In the genomic region with DNA sequence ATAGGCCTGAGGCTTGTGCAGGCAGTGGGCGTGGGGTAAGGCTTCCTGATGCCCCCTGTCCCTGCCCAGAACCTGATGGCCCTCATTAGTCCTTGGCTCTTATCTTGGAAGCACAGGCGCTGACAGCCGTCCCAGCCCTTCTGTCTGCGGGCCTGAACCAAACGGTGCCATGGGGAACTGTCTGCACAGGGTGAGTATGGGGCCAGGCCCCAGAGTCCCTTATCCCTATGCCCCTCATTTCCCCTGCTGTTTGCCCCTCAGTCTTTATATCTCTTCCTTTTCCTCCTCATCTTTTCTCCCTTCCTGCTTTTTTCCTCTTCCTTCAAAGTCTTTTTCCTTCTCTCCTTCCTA, we compare ENCODE assay signal across 15 cellular contexts. TPM values are rescaled to one million over a fixed set of nuclear protein-coding genes. Genes with fewer than 3 reads are reported as not detected.
DNase-seq lines count a peak whose midpoint lies in the region; ATAC-seq and TF ChIP-seq lines count a peak whose summit lies in the region.
"Had no signal": no experiment of that assay in that cellular context is flagged by ENCODE, and none has a peak within 500 bp of the region (broad histone marks: within the 10 kb centered on the region; RNA-seq: fewer than 3 reads in every experiment).

A gene with protein sequence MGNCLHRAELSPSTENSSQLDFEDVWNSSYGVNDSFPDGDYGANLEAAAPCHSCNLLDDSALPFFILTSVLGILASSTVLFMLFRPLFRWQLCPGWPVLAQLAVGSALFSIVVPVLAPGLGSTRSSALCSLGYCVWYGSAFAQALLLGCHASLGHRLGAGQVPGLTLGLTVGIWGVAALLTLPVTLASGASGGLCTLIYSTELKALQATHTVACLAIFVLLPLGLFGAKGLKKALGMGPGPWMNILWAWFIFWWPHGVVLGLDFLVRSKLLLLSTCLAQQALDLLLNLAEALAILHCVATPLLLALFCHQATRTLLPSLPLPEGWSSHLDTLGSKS (plus strand): TSS at position 85 of the 351 bp plus-strand sequence. CDS start 85 bp downstream, at position 170.

- no peak for TF ChIP-seq CTCF in heart left ventricle (IDR thresholded peaks at IDR 0.05)

- TF ChIP-seq POLR2A in heart left ventricle (IDR thresholded peaks at IDR 0.05), result no peak

- 10 to 32% (median 16%) methylated on average over 5 of the region's 5 CpGs for WGBS in heart left ventricle, 4 donors
- WGBS in aorta, 2 donors, result 52 to 60% methylated on average over 5 of the region's 5 CpGs

- H3K9me3 ChIP-seq in heart left ventricle, result no peaks in the 10 kb centered on the region
- H3K9me3 ChIP-seq in aorta (ENCODE audit: control insufficient read depth, low read length), result no peaks in the 10 kb centered on the region
- H3K9me3 ChIP-seq: A549 had no signal

- H3K9ac ChIP-seq in rectal smooth muscle tissue (ENCODE audit: low read length), result no peak within 1 kb of the TSS
- H3K9ac ChIP-seq: KMS-11 had no signal

- ATAC-seq in Right ventricle myocardium inferior (no peak), Right ventricle myocardium superior (ENCODE audit: poor library complexity) (no peak), heart left ventricle (peak in 2 of 4 donors; percentile 20 to 23), aorta (ENCODE audit: low FRiP score) (peak; percentile 32), HG03342 (IDR thresholded peaks at IDR 0.05; ENCODE audit: unreplicated experiment) (no peak), GM18858 (IDR thresholded peaks at IDR 0.05; ENCODE audit: unreplicated experiment) (no peak)

- H3K36me3 ChIP-seq in heart left ventricle (no peaks in the 10 kb centered on the region), rectal smooth muscle tissue (ENCODE audit: control insufficient read depth, insufficient read depth, low read length) (no peaks in the 10 kb centered on the region), aorta (ENCODE audit: control insufficient read depth in 1 of 2, insufficient read depth in 2 of 2, low read length in 1 of 2) (no peaks in the 10 kb centered on the region)

- intact Hi-C loops in Right ventricle myocardium inferior (cut with DNase I), result no loop called here
- intact Hi-C loops in Right ventricle myocardium superior (cut with DNase I), result no loop called here
- intact Hi-C loops in heart left ventricle (cut with DNase I), result no loop called here
- intact Hi-C loops in aorta (cut with DNase I), result no loop called here

- DNase-seq in Right ventricle myocardium inferior (ENCODE audit: missing footprints), result no peak
- no peak for DNase-seq in Right ventricle myocardium superior
- DNase-seq in heart left ventricle, result no peak
- no peak for DNase-seq in aorta
- no peak for DNase-seq in SKM-1 (lab: John Stamatoyannopoulos, UW; ENCODE audit: unreplicated experiment)
- DNase-seq: CD4-positive, CD25-positive, alpha-beta regulatory T cell; effector CD8-positive, alpha-beta T cell; GOT3; NCI-H510A treated with DMSO at 0.1 percent for 48 hours; RPMI8226 had no signal

- peak within 1 kb of the TSS in 6 of 12 donors; percentile 13 to 50 (median 36) for H3K4me3 ChIP-seq in heart left ventricle
- peak within 1 kb of the TSS; percentile 41 for H3K4me3 ChIP-seq in rectal smooth muscle tissue (ENCODE audit: low read length)
- H3K4me3 ChIP-seq in aorta (ENCODE audit: low read length in 2 of 2), result no peak within 1 kb of the TSS
- H3K4me3 ChIP-seq: A549 had no signal

- H3K27me3 ChIP-seq in heart left ventricle, result peaks cover 0 to 71% (median 17%) of the 10 kb centered on the region in 9 donors
- peaks cover 5% of the 10 kb centered on the region for H3K27me3 ChIP-seq in rectal smooth muscle tissue (ENCODE audit: control insufficient read depth, insufficient read depth, low read length)
- no peaks in the 10 kb centered on the region for H3K27me3 ChIP-seq in aorta (ENCODE audit: control insufficient read depth in 1 of 2, insufficient read depth in 2 of 2, low read length in 1 of 2)

- H3K4me1 ChIP-seq in heart left ventricle, result no peaks in the 10 kb centered on the region
- H3K4me1 ChIP-seq in rectal smooth muscle tissue (ENCODE audit: control insufficient read depth, insufficient read depth, low read length), result no peaks in the 10 kb centered on the region
- H3K4me1 ChIP-seq in aorta (ENCODE audit: control insufficient read depth in 1 of 2, insufficient read depth in 2 of 2, low read length in 2 of 2), result no peaks in the 10 kb centered on the region
- H3K4me1 ChIP-seq: A549 had no signal

- H3K27ac ChIP-seq in heart left ventricle (peak within 1 kb of the TSS in 2 of 12 donors; percentile 6 to 42), rectal smooth muscle tissue (ENCODE audit: low read depth, low read length) (no peak within 1 kb of the TSS), aorta (ENCODE audit: low read depth in 1 of 2, low read length in 2 of 2) (no peak within 1 kb of the TSS)
- H3K27ac ChIP-seq: A549, KMS-11 had no signal

RNA-seq across cellular contexts. Expression of the gene that starts here (rescaled TPM):
- 16.2 TPM for total RNA-seq in Right ventricle myocardium inferior
- total RNA-seq in Right ventricle myocardium superior, result 8.1 TPM
- total RNA-seq in heart left ventricle, result 10 to 100 TPM in 7 of 9 donors, 1 to 10 TPM in 2; 7.5 to 56.0 (median 19.1) TPM
- 10 to 100 TPM; 12.1 to 20.3 TPM for polyA plus RNA-seq in heart left ventricle
- 100 to 1,000 TPM; 153 to 226 TPM for total RNA-seq in aorta
- polyA plus RNA-seq in aorta, result 1 to 10 TPM; 1.4 TPM
- total RNA-seq: CD4-positive, CD25-positive, alpha-beta regulatory T cell had no signal
- polyA plus RNA-seq: A549; CD4-positive, CD25-positive, alpha-beta regulatory T cell had no signal

Comparison
In these comparisons a context has a peak if more than half of its experiments do, and no peak if none do; other contexts are left out.
1. RNA of the gene that starts here (polyA plus RNA-seq): 12.1 to 20.3 TPM in heart left ventricle; 1.4 TPM in aorta; every median in the first group is over 4 times any median in the second.